In genomic region chr2:224036731-224037376, GRCh38 we compare ENCODE assay signal across 11 cellular contexts. TPM values are rescaled to one million over a fixed set of nuclear protein-coding genes. Genes with fewer than 3 reads are reported as not detected.
A peak's percentile ranks its signal among the peaks of the same experiment; 100 is the strongest.
DNase-seq lines count a peak whose midpoint lies in the region; ATAC-seq and TF ChIP-seq lines count a peak whose summit lies in the region.
"Had no signal": no experiment of that assay in that cellular context is flagged by ENCODE, and none has a peak within 500 bp of the region (broad histone marks: within the 10 kb centered on the region; RNA-seq: fewer than 3 reads in every experiment).

No MANE protein-coding gene starts in this region.

- no peaks in the 10 kb centered on the region for H3K9me2 ChIP-seq in GM23248 (ENCODE audit: insufficient read depth)

- H3K9me3 Mint-ChIP-seq in activated T-helper 2 cell treated with anti-CD3 and anti-CD28 coated beads, Interferon-gamma antibody, Interleukin-2, Interleukin-4, amounts not matched to agents 10 μg/mL and 5 μg/mL and 100 μg/mL, durations not matched to agents 14 hours and 24 hours and 36 hours, result no peaks in the 10 kb centered on the region
- no peaks in the 10 kb centered on the region for H3K9me3 Mint-ChIP-seq in mesothelial cell of epicardium

- intact Hi-C loops in activated T-helper 2 cell treated with anti-CD3 and anti-CD28 coated beads, Interferon-gamma antibody, Interleukin-2, Interleukin-4, amounts not matched to agents 10 μg/mL and 5 μg/mL and 100 μg/mL, durations not matched to agents 14 hours and 24 hours and 36 hours (cut with micrococcal nuclease), result loop anchor here (10.0 kb wide), 1 partner anchor 548 kb away; the partner anchor contains the start of gene CUL3
- intact Hi-C loops in psoas muscle (cut with DNase I), result loop anchor here (5.0 kb wide), 2 partner anchors 35 to 40 kb away; no protein-coding TSS in a partner anchor

- H3K4me1 ChIP-seq in GM23248 (ENCODE audit: insufficient read depth) (peaks cover 33% of the 10 kb centered on the region; the same call in 1 of the 2 replicates), psoas muscle (peaks cover 5% of the 10 kb centered on the region)

- no peaks in the 10 kb centered on the region for H3K9me3 ChIP-seq in GM23248 (ENCODE audit: low read depth)
- no peaks in the 10 kb centered on the region for H3K9me3 ChIP-seq in psoas muscle

- WGBS in GM23248 (ENCODE audit: low coverage in 1 of 2, low lambda C conversion rate in 2 of 2, missing lambda C conversion rate in 2 of 2), 2 experiments, result 89% methylated on average over 7 of the region's 7 CpGs
- WGBS in psoas muscle, 3 donors, result 91 to 95% (median 95%) methylated on average over 7 of the region's 7 CpGs

- H3K27me3 ChIP-seq in BJ (ENCODE audit: control insufficient read depth, insufficient read depth, low read length) (no peaks in the 10 kb centered on the region), GM23248 (replicated peaks; ENCODE audit: insufficient read depth) (no peaks in the 10 kb centered on the region), psoas muscle (ENCODE audit: insufficient read depth in 3 of 3, low read length in 2 of 3) (peaks cover 0 to 23% (median 0%) of the 10 kb centered on the region in 3 donors)

- H3K4me2 ChIP-seq in GM23248 (ENCODE audit: unreplicated experiment), result peak overlapping the region; percentile 75

- peaks cover 19% of the 10 kb centered on the region for H4K20me1 ChIP-seq in GM23248 (ENCODE audit: insufficient read depth)

- POLR2A ChIA-PET in BJ (lab: Charles Lee), result no interaction called here

- peaks cover 43% of the 10 kb centered on the region for H3K4me1 Mint-ChIP-seq in activated T-helper 2 cell treated with anti-CD3 and anti-CD28 coated beads, Interferon-gamma antibody, Interleukin-2, Interleukin-4, amounts not matched to agents 10 μg/mL and 5 μg/mL and 100 μg/mL, durations not matched to agents 14 hours and 24 hours and 36 hours (ENCODE audit: low read depth)
- H3K4me1 Mint-ChIP-seq in mesothelial cell of epicardium, result peaks cover 13% of the 10 kb centered on the region

- TF ChIP-seq CTCF in BJ (IDR thresholded peaks at IDR 0.05; ENCODE audit: insufficient read depth, low read depth, low read length), result no peak
- TF ChIP-seq CTCF in mesothelial cell of epicardium (IDR thresholded peaks at IDR 0.05; ENCODE audit: unreplicated experiment), result no peak
- no peak for TF ChIP-seq CTCF in psoas muscle (IDR thresholded peaks at IDR 0.05)

- no peak overlapping the region for H2AFZ ChIP-seq in GM23248

- H3K79me2 ChIP-seq in GM23248 (ENCODE audit: insufficient read depth), result peaks cover 68% of the 10 kb centered on the region

- H3K36me3 ChIP-seq in BJ (ENCODE audit: control insufficient read depth, insufficient read depth, low read length) (peaks cover 3% of the 10 kb centered on the region; the same call in 1 of the 2 replicates), GM23248 (ENCODE audit: low read depth) (peaks cover 27% of the 10 kb centered on the region), psoas muscle (ENCODE audit: insufficient read depth in 1 of 2, low read depth in 1 of 2) (no peaks in the 10 kb centered on the region)

- peaks cover 29% of the 10 kb centered on the region for H3K27me3 Mint-ChIP-seq in activated T-helper 2 cell treated with anti-CD3 and anti-CD28 coated beads, Interferon-gamma antibody, Interleukin-2, Interleukin-4, amounts not matched to agents 10 μg/mL and 5 μg/mL and 100 μg/mL, durations not matched to agents 14 hours and 24 hours and 36 hours (ENCODE audit: low read depth)
- H3K27me3 Mint-ChIP-seq in mesothelial cell of epicardium (ENCODE audit: low read depth), result peaks cover 62% of the 10 kb centered on the region

- H3F3A ChIP-seq in GM23248 (ENCODE audit: insufficient read depth), result peaks cover 73% of the 10 kb centered on the region

- H3K27ac ChIP-seq in GM23248 (0 out of 2 replicates have a peak overlapping the region, but pooled peaks have one; percentile 4), psoas muscle (no peak overlapping the region)

- H3K4me3 Mint-ChIP-seq in activated T-helper 2 cell treated with anti-CD3 and anti-CD28 coated beads, Interferon-gamma antibody, Interleukin-2, Interleukin-4, amounts not matched to agents 10 μg/mL and 5 μg/mL and 100 μg/mL, durations not matched to agents 14 hours and 24 hours and 36 hours (ENCODE audit: low read depth), result peak overlapping the region; percentile 91
- H3K4me3 Mint-ChIP-seq in mesothelial cell of epicardium, result peak overlapping the region; percentile 44

- CTCF ChIA-PET in BJ (lab: Yijun Ruan, JAX), result interaction anchor here (0.6 to 1.6 kb wide), 4 partner anchors 10 to 250 kb away, joined by 3 to 14 read pairs (median 4); no protein-coding TSS in a partner anchor

- H3K27ac Mint-ChIP-seq in activated T-helper 2 cell treated with anti-CD3 and anti-CD28 coated beads, Interferon-gamma antibody, Interleukin-2, Interleukin-4, amounts not matched to agents 10 μg/mL and 5 μg/mL and 100 μg/mL, durations not matched to agents 14 hours and 24 hours and 36 hours, result no peak overlapping the region
- H3K27ac Mint-ChIP-seq in mesothelial cell of epicardium, result no peak overlapping the region

- ATAC-seq in GM21526 (IDR thresholded peaks at IDR 0.05; ENCODE audit: low FRiP score, unreplicated experiment) (no peak), psoas muscle (no peak), GM18870 (IDR thresholded peaks at IDR 0.05; ENCODE audit: unreplicated experiment) (no peak), HG03457 (IDR thresholded peaks at IDR 0.05; ENCODE audit: unreplicated experiment) (no peak)

- in situ Hi-C loops in GM23248 (cut with MboI), result no loop called here

- H3K4me3 ChIP-seq in BJ (ENCODE audit: low read depth, low read length) (peak overlapping the region; percentile 72), GM23248 (peak overlapping the region; percentile 93), psoas muscle (no peak overlapping the region)

- peaks cover 9% of the 10 kb centered on the region for H3K36me3 Mint-ChIP-seq in activated T-helper 2 cell treated with anti-CD3 and anti-CD28 coated beads, Interferon-gamma antibody, Interleukin-2, Interleukin-4, amounts not matched to agents 10 μg/mL and 5 μg/mL and 100 μg/mL, durations not matched to agents 14 hours and 24 hours and 36 hours (ENCODE audit: low read depth)
- no peaks in the 10 kb centered on the region for H3K36me3 Mint-ChIP-seq in mesothelial cell of epicardium

- peak overlapping the region; percentile 68 for H3K9ac ChIP-seq in GM23248

- DNase-seq in BJ (ENCODE audit: low read depth), result no peak
- peak; percentile 60 for DNase-seq in GM23248
- DNase-seq in activated T-helper 2 cell treated with anti-CD3 and anti-CD28 coated beads, Interferon-gamma antibody, Interleukin-2, Interleukin-4, amounts not matched to agents 10 μg/mL and 5 μg/mL and 100 μg/mL, durations not matched to agents 14 hours and 24 hours and 36 hours (ENCODE audit: low spot score), result no peak
- no peak for DNase-seq in mesothelial cell of epicardium (ENCODE audit: low spot score in 2 of 2, unreplicated experiment in 2 of 2)
- DNase-seq in psoas muscle, result no peak
- DNase-seq: amygdala; NCI-H226; stimulated activated CD4-positive, alpha-beta T cell treated with anti-CD3 and anti-CD28 coated beads, Interleukin-2, amount 100 ng/mL, for 24 hours had no signal

RNA-seq across cellular contexts. Expression of gene SERPINE2, which starts 2.2 kb away (rescaled TPM):
- polyA plus RNA-seq in BJ (2011; rRNA removed), result 387 and 750 TPM in 2 replicates
- polyA minus RNA-seq in BJ (2011; rRNA and poly(A)+ RNA removed), result 291 and 354 TPM in 2 replicates
- 1,671 and 1,864 TPM in 2 replicates for total RNA-seq in GM23248 (2014; rRNA removed; shearing (Covaris generic))
- 5,355 and 5,534 TPM in 2 replicates for polyA plus RNA-seq in GM23248 (2016; fragmentation: Nextera tagmentation; extraction: Ambion mirVana)
- total RNA-seq in activated T-helper 2 cell treated with anti-CD3 and anti-CD28 coated beads, Interferon-gamma antibody, Interleukin-2, Interleukin-4, amounts not matched to agents 10 μg/mL and 5 μg/mL and 100 μg/mL, durations not matched to agents 14 hours and 24 hours and 36 hours, result 18.3 and 19.2 TPM in 2 replicates
- total RNA-seq in mesothelial cell of epicardium, result 45.9 to 49.9 TPM (median 48.6 TPM) in 3 replicates
- 10 to 100 TPM in 2 of 4 donors, 1 to 10 TPM in 2; 2.1 to 20.8 (median 8.8) TPM for total RNA-seq in psoas muscle
- 1 to 10 TPM; 2.1 to 2.7 (median 2.4) TPM for polyA plus RNA-seq in psoas muscle

Comparison
In these comparisons a context has a peak if more than half of its experiments do, and no peak if none do; other contexts are left out.
1. RNA of gene SERPINE2, which starts 2.2 kb away (total RNA-seq): 1,671 to 1,864 TPM in GM23248; 45.9 to 49.9 TPM in mesothelial cell of epicardium, 18.3 to 19.2 TPM in activated T-helper 2 cell treated with anti-CD3 and anti-CD28 coated beads, Interferon-gamma antibody, Interleukin-2, Interleukin-4, amounts not matched to agents 10 μg/mL and 5 μg/mL and 100 μg/mL, durations not matched to agents 14 hours and 24 hours and 36 hours and 2.1 to 20.8 TPM in psoas muscle; every median in the first group is over 10 times any median in the second.